Comparison of ENCODE assay signal across 22 cellular contexts in genomic region chr5:129807162-129807814, GRCh38. TPM values are rescaled to one million over a fixed set of nuclear protein-coding genes. Genes with fewer than 3 reads are reported as not detected.
DNase-seq lines count a peak whose midpoint lies in the region; ATAC-seq and TF ChIP-seq lines count a peak whose summit lies in the region.
"Had no signal": no experiment of that assay in that cellular context is flagged by ENCODE, and none has a peak within 500 bp of the region (broad histone marks: within the 10 kb centered on the region; RNA-seq: fewer than 3 reads in every experiment).

No MANE protein-coding gene starts in this region.

- no peak overlapping the region for H3K27ac ChIP-seq in RWPE1
- H3K27ac ChIP-seq in epithelial cell of prostate: no peak overlapping the region
- H3K27ac ChIP-seq in prostate gland: no peak overlapping the region

- CTCF ChIA-PET in RWPE1 (lab: Yijun Ruan, JAX): interaction anchor here (0.6 to 1.1 kb wide), 3 partner anchors 33 to 346 kb away, joined by 3 to 4 read pairs (median 3); no protein-coding TSS in a partner anchor

- no peaks in the 10 kb centered on the region for H3K9me3 ChIP-seq in HAP-1
- H3K9me3 ChIP-seq in prostate gland: no peaks in the 10 kb centered on the region
- H3K9me3 ChIP-seq: SK-N-SH had no signal

- in situ Hi-C loops in HAP-1 (cut with MboI; ENCODE audit: low sequenced_read_pairs): no loop called here

- H3K36me3 ChIP-seq in HAP-1 (replicated peaks): no peaks in the 10 kb centered on the region
- H3K36me3 ChIP-seq in prostate gland: no peaks in the 10 kb centered on the region

- intact Hi-C loops in prostate gland (cut with DNase I): no loop called here

- WGBS in prostate gland: 61% methylated on average over 3 of the region's 3 CpGs

- peak; percentile 52 for ATAC-seq in GM18511 (IDR thresholded peaks at IDR 0.05; ENCODE audit: unreplicated experiment)
- peak; percentile 56 for ATAC-seq in GM19351 (IDR thresholded peaks at IDR 0.05; ENCODE audit: unreplicated experiment)
- ATAC-seq: HCT116 had no signal

- TF ChIP-seq CTCF in RWPE1 (conservative IDR thresholded peaks at IDR 0.05; ENCODE audit: low read depth): no peak
- no peak for TF ChIP-seq CTCF in prostate gland (IDR thresholded peaks at IDR 0.05)

- no peaks in the 10 kb centered on the region for H3K27me3 ChIP-seq in HAP-1 (ENCODE audit: low read depth)
- H3K27me3 ChIP-seq in prostate gland (replicated peaks; ENCODE audit: insufficient read depth): no peaks in the 10 kb centered on the region

- H3K4me3 ChIP-seq in HAP-1 (no peak overlapping the region), prostate gland (no peak overlapping the region)

- TF ChIP-seq POLR2A in prostate gland (IDR thresholded peaks at IDR 0.05): no peak

- no peaks in the 10 kb centered on the region for H3K4me1 ChIP-seq in HAP-1
- no peaks in the 10 kb centered on the region for H3K4me1 ChIP-seq in prostate gland (replicated peaks)

- DNase-seq in RWPE1 (ENCODE audit: low spot score): peak; percentile 47
- peak; percentile 34 for DNase-seq in epithelial cell of prostate (ENCODE audit: low read depth, low spot score)
- no peak for DNase-seq in HAP-1 (ENCODE audit: low spot score in 2 of 2)
- no peak for DNase-seq in prostate gland (ENCODE audit: low spot score)
- DNase-seq in hypothalamus (lab: John Stamatoyannopoulos, UW): no peak
- DNase-seq: CD4-positive, CD25-positive, alpha-beta regulatory T cell; EL; GF-D8; GOT3; Karpas-422; NCI-H1048; NCI-H1417 treated with DMSO at 0.1 percent for 48 hours; NCI-H187 treated with DMSO at 0.1 percent for 48 hours; NCI-H2107; NCI-H345; NCI-H526 treated with DMSO at 0.1 percent for 48 hours; SHP77; SK-N-SH had no signal

- POLR2A ChIA-PET in RWPE1 (lab: Yijun Ruan, JAX; ENCODE audit: low non-redundant PET): no interaction called here

RNA-seq across cellular contexts. Expression of gene MINAR2, which starts 59.4 kb away (rescaled TPM):
- not detected for total RNA-seq in prostate gland
- total RNA-seq: CD4-positive, CD25-positive, alpha-beta regulatory T cell; M059J had no signal

Comparison
In these comparisons a context has a peak if more than half of its experiments do, and no peak if none do; other contexts are left out.
1. DNase-seq: peak in RWPE1 (single experiment) and epithelial cell of prostate (single experiment); none in HAP-1 (0 of 2), prostate gland (single experiment) and hypothalamus (0 of 51).